ENCODE assay signal across 8 cellular contexts in genomic region chr1:26696645-26697440, GRCh38. TPM values are rescaled to one million over a fixed set of nuclear protein-coding genes. Genes with fewer than 3 reads are reported as not detected.
DNase-seq lines count a peak whose midpoint lies in the region; TF ChIP-seq lines count a peak whose summit lies in the region.

No MANE protein-coding gene starts in this region.

- H3K36me3 ChIP-seq in mesendoderm (ENCODE audit: control insufficient read depth, insufficient read depth, low read length) = no peaks in the 10 kb centered on the region

- TF ChIP-seq CTCF in chondrocyte (IDR thresholded peaks at IDR 0.05) = no peak

- H3K27me3 ChIP-seq in mesendoderm (ENCODE audit: insufficient read depth, low read length, poor library complexity) = no peaks in the 10 kb centered on the region

- no peak overlapping the region for H4K5ac ChIP-seq in mesendoderm (ENCODE audit: low read length)

- no peaks in the 10 kb centered on the region for H3K27me3 Mint-ChIP-seq in chondrocyte (ENCODE audit: low read depth)

- H3K4me1 ChIP-seq in mesendoderm (ENCODE audit: control insufficient read depth, low read depth, low read length) = peaks cover 30% of the 10 kb centered on the region

- no peak overlapping the region for H2AK5ac ChIP-seq in mesendoderm (ENCODE audit: low read length)

- peak overlapping the region; percentile 44 for H3K4me3 ChIP-seq in mesendoderm (ENCODE audit: low read length)

- peaks cover 3% of the 10 kb centered on the region for H3K79me1 ChIP-seq in mesendoderm (ENCODE audit: low read length)

- H3K56ac ChIP-seq in mesendoderm (ENCODE audit: low read length) = peak overlapping the region; percentile 96

- H2BK15ac ChIP-seq in mesendoderm (replicated peaks; ENCODE audit: low read depth) = no peak overlapping the region

- no peak overlapping the region for H4K8ac ChIP-seq in mesendoderm (ENCODE audit: low read depth, low read length)

- H3K9ac ChIP-seq in mesendoderm (ENCODE audit: low read length) = peak overlapping the region; percentile 94

- peak; percentile 41 for DNase-seq in NCI-H2227 (lab: John Stamatoyannopoulos, UW; ENCODE audit: unreplicated experiment)
- no peak for DNase-seq in NCI-H2227 treated with DMSO at 0.1 percent for 48 hours (lab: John Stamatoyannopoulos, UW)
- peak; percentile 31 for DNase-seq in activated CD4-positive, CD25-positive, alpha-beta regulatory T cell treated with anti-CD3 and anti-CD28 coated beads, Interleukin-2, amount 50 U/mL, for 16 hours (ENCODE audit: low read depth, low spot score)
- DNase-seq in chondrocyte (ENCODE audit: low spot score) = no peak
- DNase-seq in mesendoderm = no peak
- peak; percentile 63 to 65 for DNase-seq in stimulated activated CD8-positive, alpha-beta memory T cell treated with anti-CD3 and anti-CD28 coated beads, Interleukin-15, amount 100 ng/mL, for 48 hours (ENCODE audit: low read depth in 2 of 2)
- DNase-seq in cerebellar cortex (ENCODE audit: low spot score) = no peak
- DNase-seq in DMS79 (lab: John Stamatoyannopoulos, UW) = no peak

- H3K36me3 Mint-ChIP-seq in chondrocyte (ENCODE audit: low read depth) = no peaks in the 10 kb centered on the region

- H3K9me3 Mint-ChIP-seq in chondrocyte (ENCODE audit: low read depth) = no peaks in the 10 kb centered on the region

- no CpG with 5 or more reads among the region's 100 CpGs for WGBS in mesendoderm (ENCODE audit: extremely low coverage, insufficient coverage, low lambda C conversion rate)

- H3K4me2 ChIP-seq in mesendoderm (ENCODE audit: low read length) = no peak overlapping the region

- peak overlapping the region; percentile 100 for H3K18ac ChIP-seq in mesendoderm (ENCODE audit: low read length)

- peaks cover 28% of the 10 kb centered on the region for H3K4me1 Mint-ChIP-seq in chondrocyte (ENCODE audit: low read depth)

- peak overlapping the region; percentile 96 for H2BK120ac ChIP-seq in mesendoderm (ENCODE audit: low read depth, low read length)

- H3K23ac ChIP-seq in mesendoderm (ENCODE audit: low read length) = peak overlapping the region; percentile 90

- peak overlapping the region; percentile 100 for H3K4ac ChIP-seq in mesendoderm (ENCODE audit: low read depth, low read length)

- peaks cover 56% of the 10 kb centered on the region for H3K79me2 ChIP-seq in mesendoderm (ENCODE audit: control insufficient read depth, insufficient read depth, low read length)

- H3K4me3 Mint-ChIP-seq in chondrocyte (ENCODE audit: unreplicated experiment) = peak overlapping the region; percentile 62

- peak overlapping the region; percentile 54 for H2BK5ac ChIP-seq in mesendoderm (ENCODE audit: low read length)

- peak overlapping the region; percentile 88 for H3K27ac ChIP-seq in mesendoderm (ENCODE audit: low read depth, low read length)

- H3K27ac Mint-ChIP-seq in chondrocyte (ENCODE audit: unreplicated experiment) = no peak overlapping the region

RNA-seq across cellular contexts. Expression of gene ARID1A, which starts 1.0 kb away (rescaled TPM):
- total RNA-seq in chondrocyte = 56.1 to 59.5 TPM (median 57.2 TPM) in 3 replicates
- 96.8 TPM for polyA plus RNA-seq in mesendoderm (2013, experiment 1 of 2)
- polyA plus RNA-seq in mesendoderm (2013, experiment 2 of 2) = 97.9 TPM

Comparison
In these comparisons a context has a peak if more than half of its experiments do, and no peak if none do; other contexts are left out.
1. DNase-seq: peak in NCI-H2227 (single experiment), activated CD4-positive, CD25-positive, alpha-beta regulatory T cell treated with anti-CD3 and anti-CD28 coated beads, Interleukin-2, amount 50 U/mL, for 16 hours (single experiment) and stimulated activated CD8-positive, alpha-beta memory T cell treated with anti-CD3 and anti-CD28 coated beads, Interleukin-15, amount 100 ng/mL, for 48 hours (2 of 2); none in NCI-H2227 treated with DMSO at 0.1 percent for 48 hours (single experiment), chondrocyte (single experiment), mesendoderm (single experiment), cerebellar cortex (single experiment) and DMS79 (single experiment).